In the genomic region with DNA sequence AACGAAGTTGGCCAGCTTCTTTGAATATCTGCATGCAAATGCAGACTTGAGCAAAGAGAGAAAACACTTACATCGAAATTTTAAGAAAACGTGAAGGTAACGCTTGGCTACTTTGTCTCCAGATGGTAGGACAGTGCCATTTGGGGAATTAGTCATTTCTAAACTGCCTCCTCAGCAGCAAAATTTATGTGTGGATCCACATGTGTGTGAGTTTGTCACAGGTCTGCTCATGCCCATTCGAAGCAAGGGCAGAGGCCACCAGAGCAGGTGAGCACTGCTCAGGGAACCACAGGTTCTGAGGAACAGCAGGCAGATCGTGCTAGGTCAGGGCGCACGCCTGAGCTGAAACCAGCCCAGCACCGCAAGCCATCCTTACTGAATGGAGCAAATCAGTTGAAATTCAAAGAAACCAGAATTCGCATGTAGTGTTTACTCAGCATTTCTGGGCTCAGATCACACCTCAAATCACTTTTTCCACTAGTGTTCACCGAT, we compare ENCODE assay signal across 9 cellular contexts.
DNase-seq lines count a peak whose midpoint lies in the region; ATAC-seq and TF ChIP-seq lines count a peak whose summit lies in the region.
"Had no signal": no experiment of that assay in that cellular context is flagged by ENCODE, and none has a peak within 500 bp of the region (broad histone marks: within the 10 kb centered on the region; RNA-seq: fewer than 3 reads in every experiment).

No MANE protein-coding gene starts in this region.

- H3K36me3 Mint-ChIP-seq in central memory CD8-positive, alpha-beta T cell (ENCODE audit: insufficient read depth), result peaks cover 7% of the 10 kb centered on the region

- H3K4me3 Mint-ChIP-seq in central memory CD8-positive, alpha-beta T cell, result no peak overlapping the region

- H3K9me3 Mint-ChIP-seq in central memory CD8-positive, alpha-beta T cell, result no peaks in the 10 kb centered on the region

- ATAC-seq in GM19467 (IDR thresholded peaks at IDR 0.05; ENCODE audit: unreplicated experiment), result peak; percentile 35
- peak; percentile 52 for ATAC-seq in HG03442 (IDR thresholded peaks at IDR 0.05; ENCODE audit: unreplicated experiment)
- ATAC-seq in central memory CD8-positive, alpha-beta T cell (replicated peaks; ENCODE audit: extremely low read depth, poor library complexity, severe bottlenecking), result no peak

- in situ Hi-C loops in GM13976 (cut with MboI; ENCODE audit: low sequenced_read_pairs, unreplicated experiment), result no loop called here

- no peak for TF ChIP-seq CTCF in GM13976 (IDR thresholded peaks at IDR 0.05; ENCODE audit: borderline replicate concordance, control extremely low read depth, extremely low read depth, insufficient read depth, missing control alignments)

- H3K27ac Mint-ChIP-seq in central memory CD8-positive, alpha-beta T cell (ENCODE audit: low read depth), result peak overlapping the region; percentile 87

- DNase-seq in GM13976 (ENCODE audit: low spot score), result peak; percentile 56
- no peak for DNase-seq in central memory CD8-positive, alpha-beta T cell (ENCODE audit: low spot score in 2 of 2)
- DNase-seq in globus pallidus (ENCODE audit: low spot score), result no peak
- DNase-seq in LoVo (ENCODE audit: low spot score), result no peak
- DNase-seq in HT-29 (ENCODE audit: low spot score), result no peak
- no peak for DNase-seq in pons (ENCODE audit: low spot score)
- DNase-seq: NCI-H748 treated with DMSO at 0.1 percent for 48 hours had no signal

- peaks cover 33% of the 10 kb centered on the region for H3K4me1 Mint-ChIP-seq in central memory CD8-positive, alpha-beta T cell

- H3K27me3 Mint-ChIP-seq in central memory CD8-positive, alpha-beta T cell, result no peaks in the 10 kb centered on the region
